In genomic region chrX:11663875-11664210, GRCh38 we compare ENCODE assay signal across 12 cellular contexts. TPM values are rescaled to one million over a fixed set of nuclear protein-coding genes. Genes with fewer than 3 reads are reported as not detected.
DNase-seq lines count a peak whose midpoint lies in the region; ATAC-seq and TF ChIP-seq lines count a peak whose summit lies in the region.
"Had no signal": no experiment of that assay in that cellular context is flagged by ENCODE, and none has a peak within 500 bp of the region (broad histone marks: within the 10 kb centered on the region; RNA-seq: fewer than 3 reads in every experiment).

No MANE protein-coding gene starts in this region.

- ATAC-seq in heart left ventricle (no peak), left ventricle myocardium superior (no peak), GM21526 (IDR thresholded peaks at IDR 0.05; ENCODE audit: low FRiP score, unreplicated experiment) (no peak)

- peak overlapping the region in 11 of 12 donors; percentile 27 to 65 (median 51) for H3K4me3 ChIP-seq in heart left ventricle
- H3K4me3 ChIP-seq in esophagus (ENCODE audit: low read depth in 1 of 2, low read length in 2 of 2): peak overlapping the region; percentile 32 to 43
- H3K4me3 ChIP-seq in muscle layer of duodenum (ENCODE audit: low read depth in 1 of 2, low read length in 2 of 2): peak overlapping the region; percentile 37 to 73
- peak overlapping the region; percentile 42 to 47 for H3K4me3 ChIP-seq in vagina

- H3K4me1 ChIP-seq in heart left ventricle (peaks cover 0 to 16% (median 0%) of the 10 kb centered on the region in 12 donors), esophagus (ENCODE audit: control insufficient read depth in 2 of 2, insufficient read depth in 2 of 2, low read length in 1 of 2) (peaks cover 0 to 6% of the 10 kb centered on the region in 2 donors), muscle layer of duodenum (ENCODE audit: control insufficient read depth in 1 of 2, insufficient read depth in 2 of 2, low read length in 2 of 2) (peaks cover 0 to 3% of the 10 kb centered on the region in 2 donors), vagina (no peaks in the 10 kb centered on the region)

- DNase-seq in heart left ventricle (no peak), left ventricle myocardium superior (no peak), vagina (ENCODE audit: extremely low spot score in 2 of 2) (no peak), dermis blood vessel endothelial cell (no peak)
- no peak for DNase-seq in activated CD4-positive, alpha-beta T cell treated with anti-CD3 and anti-CD28 coated beads for 4 hours
- DNase-seq: activated T-cell treated with anti-CD3 and anti-CD28 coated beads, Interleukin-2, amount 50 U/mL, for 1 hour; NCI-H69; thyroid gland had no signal

- H3K27me3 ChIP-seq in heart left ventricle (peaks cover 0 to 65% (median 0%) of the 10 kb centered on the region in 9 donors), esophagus (ENCODE audit: control insufficient read depth in 1 of 2, insufficient read depth in 2 of 2, low read length in 2 of 2) (no peaks in the 10 kb centered on the region), muscle layer of duodenum (ENCODE audit: low read depth, low read length) (no peaks in the 10 kb centered on the region), vagina (no peaks in the 10 kb centered on the region)

- TF ChIP-seq POLR2A in heart left ventricle (IDR thresholded peaks at IDR 0.05) (no peak), vagina (IDR thresholded peaks at IDR 0.05) (no peak)

- intact Hi-C loops in heart left ventricle (cut with DNase I) (no loop called here), left ventricle myocardium superior (cut with micrococcal nuclease) (no loop called here), vagina (cut with DNase I) (no loop called here)

- no peaks in the 10 kb centered on the region for H3K9me3 ChIP-seq in heart left ventricle
- H3K9me3 ChIP-seq in esophagus (ENCODE audit: control insufficient read depth in 2 of 2, insufficient read depth in 1 of 2, low read depth in 1 of 2, low read length in 1 of 2): peaks cover 0 to 5% of the 10 kb centered on the region in 2 donors
- H3K9me3 ChIP-seq in muscle layer of duodenum (ENCODE audit: control insufficient read depth in 1 of 2, low read length in 2 of 2): no peaks in the 10 kb centered on the region
- no peaks in the 10 kb centered on the region for H3K9me3 ChIP-seq in vagina
- H3K9me3 ChIP-seq: thyroid gland had no signal

- 36 to 46% (median 38%) methylated on average over 5 to 6 of the region's 6 CpGs for whole genome bisulfite sequencing in heart left ventricle, 4 donors
- 38 to 46% methylated on average over 6 of the region's 6 CpGs for WGBS in esophagus, 2 donors

- TF ChIP-seq CTCF in heart left ventricle (IDR thresholded peaks at IDR 0.05): no peak
- TF ChIP-seq CTCF in vagina (IDR thresholded peaks at IDR 0.05): no peak

- H3K27ac ChIP-seq in heart left ventricle: peak overlapping the region in 1 of 12 donors; percentile 80
- H3K27ac ChIP-seq in esophagus (ENCODE audit: low read depth in 2 of 2, low read length in 1 of 2): no peak overlapping the region
- no peak overlapping the region for H3K27ac ChIP-seq in muscle layer of duodenum (ENCODE audit: low read length)
- no peak overlapping the region for H3K27ac ChIP-seq in vagina
- H3K27ac ChIP-seq: thyroid gland had no signal

- H3K36me3 ChIP-seq in heart left ventricle: no peaks in the 10 kb centered on the region
- H3K36me3 ChIP-seq in esophagus (ENCODE audit: control insufficient read depth in 2 of 2, insufficient read depth in 2 of 2, low read length in 1 of 2): no peaks in the 10 kb centered on the region
- no peaks in the 10 kb centered on the region for H3K36me3 ChIP-seq in muscle layer of duodenum (ENCODE audit: control insufficient read depth in 1 of 2, insufficient read depth in 2 of 2, low read length in 2 of 2)
- no peaks in the 10 kb centered on the region for H3K36me3 ChIP-seq in vagina
- H3K36me3 ChIP-seq: thyroid gland had no signal

RNA-seq across cellular contexts. Expression of gene ARHGAP6, which starts 1.9 kb away (rescaled TPM):
- total RNA-seq in heart left ventricle: 1 to 10 TPM; 2.1 to 6.6 (median 2.7) TPM
- 1 to 10 TPM; 2.2 TPM for polyA plus RNA-seq in heart left ventricle
- 2.8 TPM for total RNA-seq in left ventricle myocardium superior
- 1 to 10 TPM in 1 of 2 donors, under 1 TPM in 1; 0.98 to 1.7 TPM for polyA plus RNA-seq in esophagus
- total RNA-seq in vagina: 15.7 TPM
- 0.17 and 0.19 TPM in 2 replicates for total RNA-seq in dermis blood vessel endothelial cell
- total RNA-seq: T-helper 1 cell treated with Interleukin-12 subunit alpha and Interleukin-12 subunit beta and Interleukin-4 antibody, amounts not matched to agents 30 ng/mL and 1 ng/mL, for 36 hours had no signal
